In the genomic region with DNA sequence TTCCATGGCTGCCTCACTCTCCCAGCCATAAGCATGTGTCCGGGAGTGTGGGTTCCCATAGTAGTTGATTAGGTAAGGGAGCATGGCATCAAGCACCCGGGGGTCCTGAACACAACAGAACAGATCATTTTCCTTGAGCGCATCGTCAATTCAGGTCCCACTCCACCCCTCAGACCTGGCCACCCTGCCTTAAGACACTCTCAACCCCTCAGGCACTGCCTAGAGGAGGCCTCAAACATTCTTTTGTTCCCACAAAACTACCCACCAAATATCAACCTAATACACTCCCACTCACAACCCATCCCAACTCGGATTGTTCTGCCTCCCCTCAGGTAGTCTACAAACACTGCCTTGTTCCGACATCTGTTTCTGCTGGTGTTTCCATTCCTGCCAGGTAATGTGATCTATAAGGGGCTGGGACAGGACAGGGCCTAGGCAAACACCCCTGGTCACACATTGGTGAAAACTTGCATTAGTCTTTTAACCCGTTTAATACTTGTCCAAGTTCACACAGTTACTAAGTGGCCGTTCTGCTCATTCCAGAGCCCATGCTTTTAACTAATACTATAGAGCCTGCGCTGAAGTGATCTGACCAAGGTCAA, we compare ENCODE assay signal across 9 cellular contexts. TPM values are rescaled to one million over a fixed set of nuclear protein-coding genes. Genes with fewer than 3 reads are reported as not detected.
A peak's percentile ranks its signal among the peaks of the same experiment; 100 is the strongest.
DNase-seq lines count a peak whose midpoint lies in the region; ATAC-seq and TF ChIP-seq lines count a peak whose summit lies in the region.
"Had no signal": no experiment of that assay in that cellular context is flagged by ENCODE, and none has a peak within 500 bp of the region (broad histone marks: within the 10 kb centered on the region; RNA-seq: fewer than 3 reads in every experiment).

No MANE protein-coding gene starts in this region.

- intact Hi-C loops in CD4-positive, alpha-beta T cell (cut with DNase I, micrococcal nuclease) = loop anchor here (2.0 to 10.0 kb wide), 8 partner anchors 33 to 257 kb away; partner anchors contain the start of genes CPNE1 (in 2 of the 2), RBM12 (in 2 of the 2), SCAND1 (in 1 of the 2) and SPAG4 (in 1 of the 2)

- peaks cover 70% of the 10 kb centered on the region for H3K36me3 Mint-ChIP-seq in CD4-positive, alpha-beta T cell (ENCODE audit: low read depth)
- H3K36me3 Mint-ChIP-seq in effector memory CD8-positive, alpha-beta T cell (ENCODE audit: insufficient read depth) = peaks cover 69% of the 10 kb centered on the region
- peaks cover 10% of the 10 kb centered on the region for H3K36me3 Mint-ChIP-seq in neural progenitor cell

- H3K4me1 ChIP-seq in neural progenitor cell = peaks cover 12% of the 10 kb centered on the region

- H3K27ac Mint-ChIP-seq in CD4-positive, alpha-beta T cell = peak overlapping the region; percentile 84
- peak overlapping the region; percentile 98 to 99 for H3K27ac Mint-ChIP-seq in effector memory CD8-positive, alpha-beta T cell
- H3K27ac Mint-ChIP-seq in neural progenitor cell = no peak overlapping the region

- peak in 1 of 10 experiments; percentile 20 for DNase-seq in CD4-positive, alpha-beta T cell
- DNase-seq in NB4 (ENCODE audit: low read depth) (no peak), neural progenitor cell (ENCODE audit: low spot score) (no peak), NCI-H2171 (lab: John Stamatoyannopoulos, UW) (no peak), dedifferentiated amniotic fluid mesenchymal stem cell (ENCODE audit: extremely low spot score) (no peak)
- DNase-seq in effector memory CD8-positive, alpha-beta T cell = no peak
- DNase-seq: NCI-H1105 had no signal

- no peak overlapping the region for H3K9ac ChIP-seq in neural progenitor cell

- TF ChIP-seq CTCF in CD4-positive, alpha-beta T cell (IDR thresholded peaks at IDR 0.05) = no peak
- no peak for TF ChIP-seq CTCF in NB4 (IDR thresholded peaks at IDR 0.05; ENCODE audit: low read depth, low read length)
- no peak for TF ChIP-seq CTCF in neural progenitor cell (IDR thresholded peaks at IDR 0.05)

- H4K20me1 ChIP-seq in neural progenitor cell (ENCODE audit: low read depth) = peaks cover 12% of the 10 kb centered on the region

- peaks cover 51% of the 10 kb centered on the region for H3K4me1 Mint-ChIP-seq in CD4-positive, alpha-beta T cell (ENCODE audit: low read depth)
- peaks cover 25 to 35% of the 10 kb centered on the region in 2 donors for H3K4me1 Mint-ChIP-seq in effector memory CD8-positive, alpha-beta T cell (ENCODE audit: low read depth in 2 of 2)
- peaks cover 21% of the 10 kb centered on the region for H3K4me1 Mint-ChIP-seq in neural progenitor cell

- ATAC-seq in CD4-positive, alpha-beta T cell (ENCODE audit: poor library complexity) = no peak
- no peak for ATAC-seq in effector memory CD8-positive, alpha-beta T cell (replicated peaks)
- ATAC-seq in HG03095 (IDR thresholded peaks at IDR 0.05; ENCODE audit: unreplicated experiment) = no peak
- no peak for ATAC-seq in GM19455 (IDR thresholded peaks at IDR 0.05; ENCODE audit: unreplicated experiment)

- peak overlapping the region; percentile 74 for H2AFZ ChIP-seq in neural progenitor cell (replicated peaks)

- H3K9me3 Mint-ChIP-seq in CD4-positive, alpha-beta T cell = no peaks in the 10 kb centered on the region
- H3K9me3 Mint-ChIP-seq in effector memory CD8-positive, alpha-beta T cell = no peaks in the 10 kb centered on the region
- H3K9me3 Mint-ChIP-seq in neural progenitor cell = no peaks in the 10 kb centered on the region

- peaks cover 15% of the 10 kb centered on the region for H3K79me2 ChIP-seq in neural progenitor cell (ENCODE audit: low read depth)

- no peaks in the 10 kb centered on the region for H3K27me3 Mint-ChIP-seq in CD4-positive, alpha-beta T cell
- H3K27me3 Mint-ChIP-seq in effector memory CD8-positive, alpha-beta T cell = no peaks in the 10 kb centered on the region
- peaks cover 6% of the 10 kb centered on the region for H3K27me3 Mint-ChIP-seq in neural progenitor cell (ENCODE audit: insufficient read depth, low read depth)

- POLR2A ChIA-PET in CD4-positive, alpha-beta T cell (lab: Charles Lee) = interaction anchor here (0.6 kb wide), 1 partner anchor 44 kb away, joined by 3 read pairs; the partner anchor contains the start of gene RBM39

- no peak overlapping the region for H3K27ac ChIP-seq in CD4-positive, alpha-beta T cell (ENCODE audit: low read depth, low read length)
- H3K27ac ChIP-seq in neural progenitor cell = no peak overlapping the region

- CTCF ChIA-PET in CD4-positive, alpha-beta T cell (lab: Charles Lee) = no interaction called here

- peak overlapping the region; percentile 95 for H3K4me3 Mint-ChIP-seq in CD4-positive, alpha-beta T cell
- H3K4me3 Mint-ChIP-seq in effector memory CD8-positive, alpha-beta T cell = peak overlapping the region; percentile 96 to 97
- H3K4me3 Mint-ChIP-seq in neural progenitor cell = peak overlapping the region; percentile 92

- peaks cover 52% of the 10 kb centered on the region for H3F3A ChIP-seq in neural progenitor cell (ENCODE audit: low read depth)

- H3K27me3 ChIP-seq in CD4-positive, alpha-beta T cell (ENCODE audit: control insufficient read depth, insufficient read depth, low read length) = no peaks in the 10 kb centered on the region
- no peaks in the 10 kb centered on the region for H3K27me3 ChIP-seq in neural progenitor cell

- H3K9me3 ChIP-seq in CD4-positive, alpha-beta T cell (ENCODE audit: control insufficient read depth, low read length) = no peaks in the 10 kb centered on the region
- H3K9me3 ChIP-seq in neural progenitor cell (ENCODE audit: low read depth) = no peaks in the 10 kb centered on the region

- no peaks in the 10 kb centered on the region for H3K36me3 ChIP-seq in neural progenitor cell

- TF ChIP-seq POLR2A in NB4 (IDR thresholded peaks at IDR 0.05; ENCODE audit: extremely low read depth, insufficient read length) = no peak

- H3K4me3 ChIP-seq in NB4 (ENCODE audit: low read depth, low read length) = peak overlapping the region; percentile 96
- H3K4me3 ChIP-seq in neural progenitor cell = peak overlapping the region; percentile 89

- H3K4me2 ChIP-seq in neural progenitor cell = peak overlapping the region; percentile 96

RNA-seq across cellular contexts. Expression of gene NFS1, which starts 1.4 kb away (rescaled TPM):
- total RNA-seq in CD4-positive, alpha-beta T cell = 10 to 100 TPM; 10.6 to 11.5 TPM
- total RNA-seq in neural progenitor cell (ENCODE audit: low replicate concordance) = 21.7 and 29.3 TPM in 2 replicates

RNA-seq across cellular contexts. Expression of gene ROMO1, which starts 1.4 kb away (rescaled TPM):
- 10 to 100 TPM; 32.9 to 35.8 TPM for total RNA-seq in CD4-positive, alpha-beta T cell
- total RNA-seq in neural progenitor cell (ENCODE audit: low replicate concordance) = 135 and 253 TPM in 2 replicates

RNA-seq across cellular contexts. Expression of gene CPNE1, which starts 33.1 kb away (rescaled TPM):
- 100 to 1,000 TPM; 146 to 153 TPM for total RNA-seq in CD4-positive, alpha-beta T cell
- total RNA-seq in neural progenitor cell (ENCODE audit: low replicate concordance) = 140 and 189 TPM in 2 replicates

RNA-seq across cellular contexts. Expression of gene RBM12, which starts 33.1 kb away (rescaled TPM):
- total RNA-seq in CD4-positive, alpha-beta T cell = 10 to 100 TPM; 91.7 to 95.2 TPM
- total RNA-seq in neural progenitor cell (ENCODE audit: low replicate concordance) = 82.8 and 112 TPM in 2 replicates

RNA-seq across cellular contexts. Expression of gene RBM39, which starts 44.3 kb away (rescaled TPM):
- total RNA-seq in CD4-positive, alpha-beta T cell = 1,000 to 10,000 TPM; 1,057 to 1,091 TPM
- total RNA-seq in neural progenitor cell (ENCODE audit: low replicate concordance) = 359 and 555 TPM in 2 replicates
